8 cellular contexts compared by ENCODE assay signal in the genomic region with DNA sequence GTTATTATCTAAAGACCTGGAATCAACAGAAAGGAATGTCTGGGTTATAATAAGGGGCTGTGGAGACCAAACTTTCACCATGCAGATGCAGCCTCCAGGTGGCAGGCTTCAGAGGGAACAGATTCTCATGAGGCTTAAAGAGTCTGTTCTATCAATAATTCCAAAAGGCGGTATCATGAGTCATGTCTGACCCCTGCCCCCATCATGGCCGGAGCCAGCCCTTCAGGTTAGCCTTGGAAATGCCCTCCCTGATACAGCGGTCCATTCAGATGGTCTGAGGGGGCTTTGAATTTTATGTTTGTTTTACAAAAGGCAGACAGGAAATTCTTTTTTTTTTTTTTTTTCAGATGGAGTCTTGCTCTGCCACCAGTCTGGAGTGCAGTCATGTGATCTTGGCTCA. TPM values are rescaled to one million over a fixed set of nuclear protein-coding genes. Genes with fewer than 3 reads are reported as not detected.
DNase-seq lines count a peak whose midpoint lies in the region; ATAC-seq and TF ChIP-seq lines count a peak whose summit lies in the region.

No MANE protein-coding gene starts in this region.

- BruUV-seq in Caco-2 (replicated peaks; lab: Mats Ljungman, UMichigan) (no TSS peak), PC-9 (replicated peaks; lab: Mats Ljungman, UMichigan) (no TSS peak)

- TF ChIP-seq EP300 in stomach (IDR thresholded peaks at IDR 0.05): no peak

- peak; percentile 92 for ATAC-seq in left colon
- no peak for ATAC-seq in HG02840 (IDR thresholded peaks at IDR 0.05; ENCODE audit: low FRiP score, unreplicated experiment)
- ATAC-seq in HG03457 (IDR thresholded peaks at IDR 0.05; ENCODE audit: unreplicated experiment): no peak

- H3K4me1 ChIP-seq in Caco-2 (peaks cover 17% of the 10 kb centered on the region), PC-9 (replicated peaks; ENCODE audit: insufficient read depth) (no peaks in the 10 kb centered on the region), stomach (peaks cover 0 to 11% (median 4%) of the 10 kb centered on the region in 4 donors)

- H3F3A ChIP-seq in PC-9 (ENCODE audit: insufficient read depth, low read depth): no peaks in the 10 kb centered on the region

- H3K36me3 ChIP-seq in Caco-2 (ENCODE audit: control insufficient read depth, insufficient read depth, low read length) (no peaks in the 10 kb centered on the region), PC-9 (ENCODE audit: low read depth) (no peaks in the 10 kb centered on the region), stomach (peaks cover 0 to 6% (median 2%) of the 10 kb centered on the region in 4 donors)

- intact Hi-C loops in Caco-2 (cut with micrococcal nuclease; ENCODE audit: unreplicated experiment): loop anchor here (1.0 kb wide), 3 partner anchors 17 to 119 kb away; no protein-coding TSS in a partner anchor
- intact Hi-C loops in PC-9 (cut with micrococcal nuclease; ENCODE audit: unreplicated experiment): loop anchor here (1.0 kb wide), 1 partner anchor 119 kb away; no protein-coding TSS in a partner anchor
- intact Hi-C loops in left colon (cut with DNase I, micrococcal nuclease): loop anchor here in 1 of 2 donors (10.0 kb wide), 1 partner anchor 119 kb away; no protein-coding TSS in a partner anchor
- intact Hi-C loops in stomach (cut with DNase I; ENCODE audit: low total_unique reads): loop anchor here (10.0 kb wide), 1 partner anchor 119 kb away; no protein-coding TSS in a partner anchor

- 1 to 7% (median 4%) methylated on average over 3 of the region's 3 CpGs for WGBS in stomach, 5 donors

- no peaks in the 10 kb centered on the region for H3K9me3 ChIP-seq in Caco-2
- H3K9me3 ChIP-seq in PC-9 (ENCODE audit: insufficient read depth, low read depth): no peaks in the 10 kb centered on the region
- H3K9me3 ChIP-seq in stomach: no peaks in the 10 kb centered on the region

- in situ Hi-C loops in astrocyte of the spinal cord (cut with HindIII; ENCODE audit: low sequenced_read_pairs): no loop called here

- H3K27me3 ChIP-seq in Caco-2 (replicated peaks; ENCODE audit: control insufficient read depth, insufficient read depth, low read length): no peaks in the 10 kb centered on the region
- no peaks in the 10 kb centered on the region for H3K27me3 ChIP-seq in PC-9 (ENCODE audit: insufficient read depth, low read depth)
- no peaks in the 10 kb centered on the region for H3K27me3 ChIP-seq in stomach

- no peak overlapping the region for H2AFZ ChIP-seq in PC-9

- no peaks in the 10 kb centered on the region for H3K79me2 ChIP-seq in PC-9 (ENCODE audit: low read depth)

- no peak for TF ChIP-seq POLR2A in stomach (IDR thresholded peaks at IDR 0.05)

- H3K27me3 Mint-ChIP-seq in Caco-2 (ENCODE audit: insufficient read depth, unreplicated experiment): no peaks in the 10 kb centered on the region

- H3K4me1 Mint-ChIP-seq in Caco-2 (ENCODE audit: low read depth, unreplicated experiment): peaks cover 18% of the 10 kb centered on the region

- DNase-seq in Caco-2: peak; percentile 77 to 78
- peak; percentile 39 for DNase-seq in HEK293T (ENCODE audit: extremely low spot score)
- peak; percentile 52 to 77 for DNase-seq in PC-9
- peak; percentile 67 for DNase-seq in astrocyte of the spinal cord (ENCODE audit: low read depth, low spot score)
- peak in 1 of 2 donors; percentile 56 for DNase-seq in left colon
- peak; percentile 50 for DNase-seq in stomach

- H3K9me3 Mint-ChIP-seq in Caco-2 (ENCODE audit: unreplicated experiment): peaks cover 10% of the 10 kb centered on the region

- CTCF ChIA-PET in Caco-2 (lab: Charles Lee): interaction anchor here (0.7 kb wide), 2 partner anchors 119 to 580 kb away, joined by 4 to 5 read pairs; no protein-coding TSS in a partner anchor
- CTCF ChIA-PET in HEK293T (lab: Yijun Ruan, JAX): no interaction called here
- CTCF ChIA-PET in PC-9 (lab: Charles Lee): no interaction called here

- H3K4me3 Mint-ChIP-seq in Caco-2 (ENCODE audit: unreplicated experiment): no peak overlapping the region

- H3K27ac ChIP-seq in PC-9 (no peak overlapping the region), stomach (no peak overlapping the region)

- H3K4me3 ChIP-seq in Caco-2 (ENCODE audit: low read depth, low read length) (no peak overlapping the region), PC-9 (no peak overlapping the region), astrocyte of the spinal cord (ENCODE audit: low read depth, low read length) (no peak overlapping the region), stomach (no peak overlapping the region)

- H3K9me2 ChIP-seq in PC-9 (ENCODE audit: insufficient read depth): no peaks in the 10 kb centered on the region

- H3K36me3 Mint-ChIP-seq in Caco-2 (ENCODE audit: insufficient read depth, unreplicated experiment): peaks cover 14% of the 10 kb centered on the region

- POLR2A ChIA-PET in Caco-2 (lab: Charles Lee): no interaction called here
- POLR2A ChIA-PET in HEK293T (lab: Yijun Ruan, JAX): no interaction called here
- POLR2A ChIA-PET in PC-9 (lab: Charles Lee; ENCODE audit: unreplicated experiment): no interaction called here

- no peak overlapping the region for H3K4me2 ChIP-seq in PC-9

- no peaks in the 10 kb centered on the region for H4K20me1 ChIP-seq in PC-9 (ENCODE audit: insufficient read depth)

- peak; percentile 53 to 83 for TF ChIP-seq CTCF in Caco-2 (IDR thresholded peaks at IDR 0.05; ENCODE audit: insufficient read depth in 1 of 2, low read depth in 1 of 2, low read length in 1 of 2, severe bottlenecking in 1 of 2, unreplicated experiment in 1 of 2)
- peak; percentile 80 for TF ChIP-seq CTCF in PC-9 (conservative IDR thresholded peaks at IDR 0.05)
- TF ChIP-seq CTCF in astrocyte of the spinal cord (IDR thresholded peaks at IDR 0.05; ENCODE audit: low read depth, low read length): peak; percentile 70
- TF ChIP-seq CTCF in stomach (IDR thresholded peaks at IDR 0.05): peak in 4 of 7 experiments; percentile 36 to 58 (median 42)

- peak overlapping the region; percentile 10 for H3K27ac Mint-ChIP-seq in Caco-2 (ENCODE audit: unreplicated experiment)

TF ChIP-seq in HEK293T, 16 proteins besides CTCF, POLR2A, EP300 and RAD21:
- TF ChIP-seq, protein P1, sequence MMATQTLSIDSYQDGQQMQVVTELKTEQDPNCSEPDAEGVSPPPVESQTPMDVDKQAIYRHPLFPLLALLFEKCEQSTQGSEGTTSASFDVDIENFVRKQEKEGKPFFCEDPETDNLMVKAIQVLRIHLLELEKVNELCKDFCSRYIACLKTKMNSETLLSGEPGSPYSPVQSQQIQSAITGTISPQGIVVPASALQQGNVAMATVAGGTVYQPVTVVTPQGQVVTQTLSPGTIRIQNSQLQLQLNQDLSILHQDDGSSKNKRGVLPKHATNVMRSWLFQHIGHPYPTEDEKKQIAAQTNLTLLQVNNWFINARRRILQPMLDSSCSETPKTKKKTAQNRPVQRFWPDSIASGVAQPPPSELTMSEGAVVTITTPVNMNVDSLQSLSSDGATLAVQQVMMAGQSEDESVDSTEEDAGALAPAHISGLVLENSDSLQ (IDR thresholded peaks at IDR 0.05): no peak
- TF ChIP-seq ZNF384 (IDR thresholded peaks at IDR 0.05) (peak; percentile 54; the same call in 1 of the 2 replicates), ARNT (IDR thresholded peaks at IDR 0.05) (no peak), SUZ12 (IDR thresholded peaks at IDR 0.05) (no peak), HDGF (IDR thresholded peaks at IDR 0.05; ENCODE audit: borderline replicate concordance) (no peak)

RNA-seq across cellular contexts. Expression of gene LAMP1, which starts 21.7 kb away (rescaled TPM):
- total RNA-seq in Caco-2 (2022) (244 and 245 TPM in 2 replicates), PC-9 (2021) (186 and 263 TPM in 2 replicates), left colon (100 to 1,000 TPM; 203 to 216 TPM), stomach (100 to 1,000 TPM in 2 of 5 donors, 10 to 100 TPM in 3; 44.0 to 121 (median 70.3) TPM)
- polyA plus RNA-seq in stomach: 10 to 100 TPM; 20.9 to 52.2 (median 47.9) TPM
